In the genomic region with DNA sequence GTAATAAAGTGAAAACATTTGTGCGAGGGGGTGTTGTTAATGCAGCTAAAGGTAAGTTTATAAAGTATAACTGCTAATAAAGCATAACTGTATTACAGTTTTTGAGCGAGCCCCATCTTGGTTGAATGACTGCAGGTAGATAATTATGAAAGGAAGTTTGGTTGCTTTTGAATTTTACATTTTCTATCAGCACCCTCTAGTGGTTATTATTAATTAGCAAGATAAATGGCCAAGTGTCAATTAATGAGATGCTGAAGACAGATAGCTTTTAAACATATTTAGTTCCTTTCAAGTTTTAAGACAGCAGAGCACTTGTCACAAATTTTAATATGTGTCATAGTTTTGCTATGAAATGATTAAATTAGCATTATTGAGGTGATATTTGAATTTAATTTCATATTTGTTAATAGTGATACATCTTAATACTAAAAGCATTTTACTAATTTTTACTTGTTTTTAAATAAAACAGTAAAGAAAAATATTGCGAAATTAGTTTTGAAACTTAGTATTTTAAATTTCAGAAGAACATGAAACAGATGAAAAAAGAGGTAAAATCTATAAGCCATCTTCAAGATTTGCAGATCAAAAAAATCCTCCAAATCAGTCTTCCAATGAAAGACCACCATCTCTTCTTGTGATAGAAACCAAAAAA, we compare ENCODE assay signal across 9 cellular contexts. TPM values are rescaled to one million over a fixed set of nuclear protein-coding genes. Genes with fewer than 3 reads are reported as not detected.
DNase-seq lines count a peak whose midpoint lies in the region; ATAC-seq and TF ChIP-seq lines count a peak whose summit lies in the region.
"Had no signal": no experiment of that assay in that cellular context is flagged by ENCODE, and none has a peak within 500 bp of the region (broad histone marks: within the 10 kb centered on the region; RNA-seq: fewer than 3 reads in every experiment).

No MANE protein-coding gene starts in this region.

- no peak for ATAC-seq in HG03439 (IDR thresholded peaks at IDR 0.05; ENCODE audit: unreplicated experiment)

- H3K27ac ChIP-seq in substantia nigra (ENCODE audit: low read depth, low read length, poor library complexity, severe bottlenecking): no peak overlapping the region

- DNase-seq in GM10248 (ENCODE audit: extremely low spot score) (no peak), NB4 (ENCODE audit: low read depth) (peak; percentile 24), chondrocyte (ENCODE audit: low spot score) (no peak), osteocyte (ENCODE audit: extremely low spot score, unreplicated experiment) (no peak), substantia nigra (lab: John Stamatoyannopoulos, UW) (no peak), pons (ENCODE audit: low spot score) (no peak)
- no peak for DNase-seq in activated CD4-positive, alpha-beta memory T cell treated with anti-CD3 and anti-CD28 coated beads for 36 hours

- no peak overlapping the region for H3K4me3 ChIP-seq in NB4 (ENCODE audit: low read depth, low read length)

- POLR2A ChIA-PET in GM10248 (lab: Yijun Ruan, JAX): no interaction called here
- POLR2A ChIA-PET in activated CD4-positive, alpha-beta memory T cell treated with anti-CD3 and anti-CD28 coated beads for 36 hours (lab: Charles Lee): interaction anchor here (0.5 kb wide), 1 partner anchor 12 kb away, joined by 3 read pairs; no protein-coding TSS in a partner anchor

- peak; percentile 49 for TF ChIP-seq CTCF in GM10248 (IDR thresholded peaks at IDR 0.05; ENCODE audit: control extremely low read depth, extremely low read depth, low read depth, missing control alignments)
- TF ChIP-seq CTCF in NB4 (IDR thresholded peaks at IDR 0.05; ENCODE audit: low read depth, low read length): no peak
- peak; percentile 82 for TF ChIP-seq CTCF in chondrocyte (IDR thresholded peaks at IDR 0.05)
- TF ChIP-seq CTCF in osteocyte (IDR thresholded peaks at IDR 0.05): peak; percentile 60

- TF ChIP-seq POLR2A in NB4 (IDR thresholded peaks at IDR 0.05; ENCODE audit: extremely low read depth, insufficient read length): no peak

- intact Hi-C loops in activated CD4-positive, alpha-beta memory T cell treated with anti-CD3 and anti-CD28 coated beads for 36 hours (cut with micrococcal nuclease): loop anchor here (5.0 kb wide), 1 partner anchor 36 kb away; no protein-coding TSS in a partner anchor

- H3K4me3 Mint-ChIP-seq in chondrocyte (ENCODE audit: unreplicated experiment) (no peak overlapping the region), osteocyte (ENCODE audit: unreplicated experiment) (no peak overlapping the region)
- H3K4me3 Mint-ChIP-seq in activated CD4-positive, alpha-beta memory T cell treated with anti-CD3 and anti-CD28 coated beads for 36 hours: no peak overlapping the region
- H3K4me3 Mint-ChIP-seq: activated naive CD4-positive, alpha-beta T cell treated with anti-CD3 and anti-CD28 coated beads, Interleukin-2, amount 50 U/mL, for 24 hours had no signal

- H3K27me3 Mint-ChIP-seq in chondrocyte (ENCODE audit: low read depth) (no peaks in the 10 kb centered on the region), osteocyte (ENCODE audit: unreplicated experiment) (no peaks in the 10 kb centered on the region)
- no peaks in the 10 kb centered on the region for H3K27me3 Mint-ChIP-seq in activated CD4-positive, alpha-beta memory T cell treated with anti-CD3 and anti-CD28 coated beads for 36 hours
- H3K27me3 Mint-ChIP-seq: activated naive CD4-positive, alpha-beta T cell treated with anti-CD3 and anti-CD28 coated beads, Interleukin-2, amount 50 U/mL, for 24 hours had no signal

- H3K36me3 Mint-ChIP-seq in chondrocyte (ENCODE audit: low read depth): peaks cover 21% of the 10 kb centered on the region
- peaks cover 43% of the 10 kb centered on the region for H3K36me3 Mint-ChIP-seq in osteocyte (ENCODE audit: unreplicated experiment)
- H3K36me3 Mint-ChIP-seq in activated CD4-positive, alpha-beta memory T cell treated with anti-CD3 and anti-CD28 coated beads for 36 hours: peaks cover 47% of the 10 kb centered on the region

- H3K27ac Mint-ChIP-seq in chondrocyte (ENCODE audit: unreplicated experiment): no peak overlapping the region
- no peak overlapping the region for H3K27ac Mint-ChIP-seq in osteocyte (ENCODE audit: unreplicated experiment)
- H3K27ac Mint-ChIP-seq in activated CD4-positive, alpha-beta memory T cell treated with anti-CD3 and anti-CD28 coated beads for 36 hours: no peak overlapping the region
- H3K27ac Mint-ChIP-seq: activated naive CD4-positive, alpha-beta T cell treated with anti-CD3 and anti-CD28 coated beads, Interleukin-2, amount 50 U/mL, for 24 hours had no signal

- H3K4me1 Mint-ChIP-seq in chondrocyte (ENCODE audit: low read depth) (no peaks in the 10 kb centered on the region), osteocyte (ENCODE audit: unreplicated experiment) (no peaks in the 10 kb centered on the region)
- H3K4me1 Mint-ChIP-seq in activated CD4-positive, alpha-beta memory T cell treated with anti-CD3 and anti-CD28 coated beads for 36 hours (ENCODE audit: low read depth): peaks cover 18% of the 10 kb centered on the region

- CTCF ChIA-PET in GM10248 (lab: Yijun Ruan, JAX): interaction anchor here (0.8 to 3.7 kb wide), 7 partner anchors 9 to 36 kb away, joined by 3 to 14 read pairs (median 4); partner anchors contain the start of gene U2SURP
- CTCF ChIA-PET in activated CD4-positive, alpha-beta memory T cell treated with anti-CD3 and anti-CD28 coated beads for 36 hours (lab: Charles Lee): interaction anchor here (0.7 to 1.8 kb wide), 4 partner anchors 8 to 24 kb away, joined by 3 to 5 read pairs (median 3); partner anchors contain the start of gene U2SURP

- H3K9me3 Mint-ChIP-seq in chondrocyte (ENCODE audit: low read depth): peaks cover 4% of the 10 kb centered on the region
- H3K9me3 Mint-ChIP-seq in osteocyte (ENCODE audit: unreplicated experiment): no peaks in the 10 kb centered on the region
- no peaks in the 10 kb centered on the region for H3K9me3 Mint-ChIP-seq in activated CD4-positive, alpha-beta memory T cell treated with anti-CD3 and anti-CD28 coated beads for 36 hours
- H3K9me3 Mint-ChIP-seq: activated naive CD4-positive, alpha-beta T cell treated with anti-CD3 and anti-CD28 coated beads, Interleukin-2, amount 50 U/mL, for 24 hours had no signal

RNA-seq across cellular contexts. Expression of gene U2SURP, which starts 15.1 kb away (rescaled TPM):
- total RNA-seq in chondrocyte (63.0 to 72.9 TPM (median 63.7 TPM) in 3 replicates), osteocyte (82.5 and 88.8 TPM in 2 replicates)
- total RNA-seq in activated CD4-positive, alpha-beta memory T cell treated with anti-CD3 and anti-CD28 coated beads for 36 hours: 100 to 1,000 TPM; 178 to 182 TPM

RNA-seq across cellular contexts. Expression of gene PAQR9, which starts 53.0 kb away (rescaled TPM):
- total RNA-seq in chondrocyte (not detected in 3 replicates), osteocyte (not detected in 2 replicates)
- not detected for total RNA-seq in activated CD4-positive, alpha-beta memory T cell treated with anti-CD3 and anti-CD28 coated beads for 36 hours
